ENCODE assay signal across 1 cellular context in genomic region chr9:77710965-77711657, GRCh38.
TF ChIP-seq lines count a peak whose summit lies in the region.

No MANE protein-coding gene starts in this region.

TF ChIP-seq in WTC11, 78 proteins besides CTCF, POLR2A, EP300 and RAD21 (continued from another document):
- TF ChIP-seq AFF4 (CRISPR knock-in tag; IDR thresholded peaks at IDR 0.05; ENCODE audit: borderline replicate concordance) = no peak
- no peak for TF ChIP-seq CBFB (CRISPR knock-in tag; IDR thresholded peaks at IDR 0.05; ENCODE audit: low read depth)
- no peak for TF ChIP-seq CREB1 (CRISPR knock-in tag; IDR thresholded peaks at IDR 0.05)
- no peak for TF ChIP-seq PREB (CRISPR knock-in tag; IDR thresholded peaks at IDR 0.05; ENCODE audit: borderline replicate concordance)
- TF ChIP-seq SMAD4 (CRISPR knock-in tag; IDR thresholded peaks at IDR 0.05) = no peak
- TF ChIP-seq PRRX2 (CRISPR knock-in tag; IDR thresholded peaks at IDR 0.05) = no peak
